In genomic region chr4:48268956-48269860, GRCh38 we compare ENCODE assay signal across 1 cellular context.
TF ChIP-seq lines count a peak whose summit lies in the region.

Gene TEC (minus strand): TSS chr4:48269838. CDS start chr4:48228614, 41,224 bp downstream.

TF ChIP-seq in K562, 482 proteins besides CTCF, POLR2A, EP300 and RAD21 (continued from another document and continues in another):
- TF ChIP-seq, protein P1, sequence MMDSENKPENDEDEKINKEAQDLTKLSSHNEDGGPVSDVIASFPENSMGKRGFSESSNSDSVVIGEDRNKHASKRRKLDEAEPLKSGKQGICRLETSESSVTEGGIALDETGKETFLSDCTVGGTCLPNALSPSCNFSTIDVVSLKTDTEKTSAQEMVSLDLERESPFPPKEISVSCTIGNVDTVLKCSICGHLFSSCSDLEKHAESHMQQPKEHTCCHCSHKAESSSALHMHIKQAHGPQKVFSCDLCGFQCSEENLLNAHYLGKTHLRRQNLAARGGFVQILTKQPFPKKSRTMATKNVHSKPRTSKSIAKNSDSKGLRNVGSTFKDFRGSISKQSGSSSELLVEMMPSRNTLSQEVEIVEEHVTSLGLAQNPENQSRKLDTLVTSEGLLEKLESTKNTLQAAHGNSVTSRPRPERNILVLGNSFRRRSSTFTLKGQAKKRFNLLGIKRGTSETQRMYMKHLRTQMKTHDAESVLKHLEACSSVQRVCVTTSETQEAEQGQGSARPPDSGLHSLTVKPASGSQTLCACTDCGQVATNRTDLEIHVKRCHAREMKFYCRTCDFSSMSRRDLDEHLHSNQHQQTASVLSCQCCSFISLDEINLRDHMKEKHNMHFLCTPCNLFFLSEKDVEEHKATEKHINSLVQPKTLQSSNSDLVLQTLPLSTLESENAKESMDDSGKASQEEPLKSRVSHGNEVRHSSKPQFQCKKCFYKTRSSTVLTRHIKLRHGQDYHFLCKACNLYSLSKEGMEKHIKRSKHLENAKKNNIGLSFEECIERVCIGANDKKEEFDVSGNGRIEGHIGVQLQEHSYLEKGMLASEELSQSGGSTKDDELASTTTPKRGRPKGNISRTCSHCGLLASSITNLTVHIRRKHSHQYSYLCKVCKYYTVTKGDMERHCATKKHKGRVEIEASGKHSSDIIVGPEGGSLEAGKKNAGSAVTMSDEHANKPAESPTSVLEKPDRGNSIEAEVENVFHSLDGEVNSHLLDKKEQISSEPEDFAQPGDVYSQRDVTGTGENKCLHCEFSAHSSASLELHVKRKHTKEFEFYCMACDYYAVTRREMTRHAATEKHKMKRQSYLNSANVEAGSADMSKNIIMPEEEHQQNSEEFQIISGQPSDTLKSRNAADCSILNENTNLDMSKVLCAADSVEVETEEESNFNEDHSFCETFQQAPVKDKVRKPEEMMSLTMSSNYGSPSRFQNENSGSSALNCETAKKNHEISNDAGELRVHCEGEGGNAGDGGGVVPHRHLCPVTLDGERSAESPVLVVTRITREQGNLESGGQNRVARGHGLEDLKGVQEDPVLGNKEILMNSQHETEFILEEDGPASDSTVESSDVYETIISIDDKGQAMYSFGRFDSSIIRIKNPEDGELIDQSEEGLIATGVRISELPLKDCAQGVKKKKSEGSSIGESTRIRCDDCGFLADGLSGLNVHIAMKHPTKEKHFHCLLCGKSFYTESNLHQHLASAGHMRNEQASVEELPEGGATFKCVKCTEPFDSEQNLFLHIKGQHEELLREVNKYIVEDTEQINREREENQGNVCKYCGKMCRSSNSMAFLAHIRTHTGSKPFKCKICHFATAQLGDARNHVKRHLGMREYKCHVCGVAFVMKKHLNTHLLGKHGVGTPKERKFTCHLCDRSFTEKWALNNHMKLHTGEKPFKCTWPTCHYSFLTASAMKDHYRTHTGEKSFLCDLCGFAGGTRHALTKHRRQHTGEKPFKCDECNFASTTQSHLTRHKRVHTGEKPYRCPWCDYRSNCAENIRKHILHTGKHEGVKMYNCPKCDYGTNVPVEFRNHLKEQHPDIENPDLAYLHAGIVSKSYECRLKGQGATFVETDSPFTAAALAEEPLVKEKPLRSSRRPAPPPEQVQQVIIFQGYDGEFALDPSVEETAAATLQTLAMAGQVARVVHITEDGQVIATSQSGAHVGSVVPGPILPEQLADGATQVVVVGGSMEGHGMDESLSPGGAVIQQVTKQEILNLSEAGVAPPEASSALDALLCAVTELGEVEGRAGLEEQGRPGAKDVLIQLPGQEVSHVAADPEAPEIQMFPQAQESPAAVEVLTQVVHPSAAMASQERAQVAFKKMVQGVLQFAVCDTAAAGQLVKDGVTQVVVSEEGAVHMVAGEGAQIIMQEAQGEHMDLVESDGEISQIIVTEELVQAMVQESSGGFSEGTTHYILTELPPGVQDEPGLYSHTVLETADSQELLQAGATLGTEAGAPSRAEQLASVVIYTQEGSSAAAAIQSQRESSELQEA (IDR thresholded peaks at IDR 0.05; ENCODE audit: low read depth), result no peak
- TF ChIP-seq PHF21A (IDR thresholded peaks at IDR 0.05; ENCODE audit: borderline replicate concordance, low read depth) (peak; percentile 83), MEF2D (tag; conservative IDR thresholded peaks at IDR 0.05; ENCODE audit: low read depth) (no peak), ASH1L (IDR thresholded peaks at IDR 0.05; ENCODE audit: borderline replicate concordance, low read depth, partially characterized antibody) (no peak), DMBX1 (CRISPR knock-in tag; IDR thresholded peaks at IDR 0.05; ENCODE audit: borderline replicate concordance) (no peak), ELF4 (CRISPR knock-in tag; IDR thresholded peaks at IDR 0.05) (no peak), PPARD (CRISPR knock-in tag; IDR thresholded peaks at IDR 0.05) (no peak), GTF2E2 (tag; IDR thresholded peaks at IDR 0.05) (no peak), ZNF41 (CRISPR knock-in tag; conservative IDR thresholded peaks at IDR 0.05) (no peak), RREB1 (CRISPR knock-in tag; IDR thresholded peaks at IDR 0.05) (peak; percentile 40; the same call in 1 of the 2 replicates), ZKSCAN3 (CRISPR knock-in tag; IDR thresholded peaks at IDR 0.05) (no peak), GATAD2B (IDR thresholded peaks at IDR 0.05; ENCODE audit: borderline replicate concordance) (no peak), ZNF695 (CRISPR knock-in tag; IDR thresholded peaks at IDR 0.05) (no peak), TEAD1 (CRISPR knock-in tag; IDR thresholded peaks at IDR 0.05) (peak; percentile 13 to 87; a peak in 2 of 4 replicates), HCFC1 (IDR thresholded peaks at IDR 0.05; ENCODE audit: low read depth, low read length) (0 out of 2 replicates have a peak, but pooled peaks have one; percentile 17), SP1 (CRISPR knock-in tag; IDR thresholded peaks at IDR 0.05) (no peak; the same call in none of the 2 replicates), ARID2 (IDR thresholded peaks at IDR 0.05) (no peak), FOXA1 (IDR thresholded peaks at IDR 0.05; ENCODE audit: borderline replicate concordance) (no peak), ZNF778 (CRISPR knock-in tag; IDR thresholded peaks at IDR 0.05) (no peak), BRCA1 (IDR thresholded peaks at IDR 0.05) (no peak), BRCA1 (CRISPR knock-in tag; IDR thresholded peaks at IDR 0.05) (no peak), KLF16 (IDR thresholded peaks at IDR 0.05) (no peak), HMG20B (CRISPR knock-in tag; IDR thresholded peaks at IDR 0.05) (no peak), MCM3 (IDR thresholded peaks at IDR 0.05) (no peak), ZSCAN32 (CRISPR knock-in tag; IDR thresholded peaks at IDR 0.05) (no peak), PRPF4 (IDR thresholded peaks at IDR 0.05; ENCODE audit: insufficient read depth, low read depth, low read length, poor library complexity, severe bottlenecking) (no peak), ZKSCAN1 (IDR thresholded peaks at IDR 0.05; ENCODE audit: low read depth, low read length) (peak; percentile 3; the same call in 1 of the 2 replicates), ELF1 (tag; IDR thresholded peaks at IDR 0.05) (no peak), HDGF (IDR thresholded peaks at IDR 0.05) (no peak), RBM34 (IDR thresholded peaks at IDR 0.05; ENCODE audit: borderline replicate concordance, insufficient read depth, low read length) (0 out of 2 replicates have a peak, but pooled peaks have one; percentile 65), SMARCB1 (IDR thresholded peaks at IDR 0.05; ENCODE audit: insufficient read length, low read depth) (no peak), ESRRA (IDR thresholded peaks at IDR 0.05; ENCODE audit: borderline replicate concordance, low read depth) (no peak), SAFB2 (IDR thresholded peaks at IDR 0.05; ENCODE audit: borderline replicate concordance, low read depth, low read length, severe bottlenecking) (no peak)
- TF ChIP-seq, protein P2, sequence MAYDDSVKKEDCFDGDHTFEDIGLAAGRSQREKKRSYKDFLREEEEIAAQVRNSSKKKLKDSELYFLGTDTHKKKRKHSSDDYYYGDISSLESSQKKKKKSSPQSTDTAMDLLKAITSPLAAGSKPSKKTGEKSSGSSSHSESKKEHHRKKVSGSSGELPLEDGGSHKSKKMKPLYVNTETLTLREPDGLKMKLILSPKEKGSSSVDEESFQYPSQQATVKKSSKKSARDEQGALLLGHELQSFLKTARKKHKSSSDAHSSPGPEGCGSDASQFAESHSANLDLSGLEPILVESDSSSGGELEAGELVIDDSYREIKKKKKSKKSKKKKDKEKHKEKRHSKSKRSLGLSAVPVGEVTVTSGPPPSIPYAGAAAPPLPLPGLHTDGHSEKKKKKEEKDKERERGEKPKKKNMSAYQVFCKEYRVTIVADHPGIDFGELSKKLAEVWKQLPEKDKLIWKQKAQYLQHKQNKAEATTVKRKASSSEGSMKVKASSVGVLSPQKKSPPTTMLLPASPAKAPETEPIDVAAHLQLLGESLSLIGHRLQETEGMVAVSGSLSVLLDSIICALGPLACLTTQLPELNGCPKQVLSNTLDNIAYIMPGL (CRISPR knock-in tag; IDR thresholded peaks at IDR 0.05), result no peak
- TF ChIP-seq, protein P3, sequence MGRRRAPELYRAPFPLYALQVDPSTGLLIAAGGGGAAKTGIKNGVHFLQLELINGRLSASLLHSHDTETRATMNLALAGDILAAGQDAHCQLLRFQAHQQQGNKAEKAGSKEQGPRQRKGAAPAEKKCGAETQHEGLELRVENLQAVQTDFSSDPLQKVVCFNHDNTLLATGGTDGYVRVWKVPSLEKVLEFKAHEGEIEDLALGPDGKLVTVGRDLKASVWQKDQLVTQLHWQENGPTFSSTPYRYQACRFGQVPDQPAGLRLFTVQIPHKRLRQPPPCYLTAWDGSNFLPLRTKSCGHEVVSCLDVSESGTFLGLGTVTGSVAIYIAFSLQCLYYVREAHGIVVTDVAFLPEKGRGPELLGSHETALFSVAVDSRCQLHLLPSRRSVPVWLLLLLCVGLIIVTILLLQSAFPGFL (CRISPR knock-in tag; IDR thresholded peaks at IDR 0.05), result no peak
- TF ChIP-seq, protein P4, sequence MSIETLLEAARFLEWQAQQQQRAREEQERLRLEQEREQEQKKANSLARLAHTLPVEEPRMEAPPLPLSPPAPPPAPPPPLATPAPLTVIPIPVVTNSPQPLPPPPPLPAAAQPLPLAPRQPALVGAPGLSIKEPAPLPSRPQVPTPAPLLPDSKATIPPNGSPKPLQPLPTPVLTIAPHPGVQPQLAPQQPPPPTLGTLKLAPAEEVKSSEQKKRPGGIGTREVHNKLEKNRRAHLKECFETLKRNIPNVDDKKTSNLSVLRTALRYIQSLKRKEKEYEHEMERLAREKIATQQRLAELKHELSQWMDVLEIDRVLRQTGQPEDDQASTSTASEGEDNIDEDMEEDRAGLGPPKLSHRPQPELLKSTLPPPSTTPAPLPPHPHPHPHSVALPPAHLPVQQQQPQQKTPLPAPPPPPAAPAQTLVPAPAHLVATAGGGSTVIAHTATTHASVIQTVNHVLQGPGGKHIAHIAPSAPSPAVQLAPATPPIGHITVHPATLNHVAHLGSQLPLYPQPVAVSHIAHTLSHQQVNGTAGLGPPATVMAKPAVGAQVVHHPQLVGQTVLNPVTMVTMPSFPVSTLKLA (conservative IDR thresholded peaks at IDR 0.05), result peak; percentile 81 to 92
- TF ChIP-seq, protein P5, sequence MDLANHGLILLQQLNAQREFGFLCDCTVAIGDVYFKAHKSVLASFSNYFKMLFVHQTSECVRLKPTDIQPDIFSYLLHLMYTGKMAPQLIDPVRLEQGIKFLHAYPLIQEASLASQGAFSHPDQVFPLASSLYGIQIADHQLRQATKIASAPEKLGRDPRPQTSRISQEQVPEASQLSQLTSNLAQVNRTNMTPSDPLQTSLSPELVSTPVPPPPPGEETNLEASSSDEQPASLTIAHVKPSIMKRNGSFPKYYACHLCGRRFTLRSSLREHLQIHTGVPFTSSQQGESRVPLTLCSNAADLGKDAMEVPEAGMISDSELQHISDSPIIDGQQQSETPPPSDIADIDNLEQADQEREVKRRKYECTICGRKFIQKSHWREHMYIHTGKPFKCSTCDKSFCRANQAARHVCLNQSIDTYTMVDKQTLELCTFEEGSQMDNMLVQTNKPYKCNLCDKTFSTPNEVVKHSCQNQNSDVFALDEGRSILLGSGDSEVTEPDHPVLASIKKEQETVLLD (IDR thresholded peaks at IDR 0.05), result 0 out of 2 replicates have a peak, but pooled peaks have one; percentile 41
- TF ChIP-seq, protein P6, sequence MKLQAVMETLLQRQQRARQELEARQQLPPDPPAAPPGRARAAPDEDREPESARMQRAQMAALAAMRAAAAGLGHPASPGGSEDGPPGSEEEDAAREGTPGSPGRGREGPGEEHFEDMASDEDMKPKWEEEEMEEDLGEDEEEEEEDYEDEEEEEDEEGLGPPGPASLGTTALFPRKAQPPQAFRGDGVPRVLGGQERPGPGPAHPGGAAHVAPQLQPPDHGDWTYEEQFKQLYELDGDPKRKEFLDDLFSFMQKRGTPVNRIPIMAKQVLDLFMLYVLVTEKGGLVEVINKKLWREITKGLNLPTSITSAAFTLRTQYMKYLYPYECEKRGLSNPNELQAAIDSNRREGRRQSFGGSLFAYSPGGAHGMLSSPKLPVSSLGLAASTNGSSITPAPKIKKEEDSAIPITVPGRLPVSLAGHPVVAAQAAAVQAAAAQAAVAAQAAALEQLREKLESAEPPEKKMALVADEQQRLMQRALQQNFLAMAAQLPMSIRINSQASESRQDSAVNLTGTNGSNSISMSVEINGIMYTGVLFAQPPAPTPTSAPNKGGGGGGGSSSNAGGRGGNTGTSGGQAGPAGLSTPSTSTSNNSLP (IDR thresholded peaks at IDR 0.05; ENCODE audit: borderline replicate concordance, low read depth, low read length), result no peak
